ENCODE assay signal across 9 cellular contexts in genomic region chr10:126905776-126906703, GRCh38. TPM values are rescaled to one million over a fixed set of nuclear protein-coding genes. Genes with fewer than 3 reads are reported as not detected.
DNase-seq lines count a peak whose midpoint lies in the region; ATAC-seq and TF ChIP-seq lines count a peak whose summit lies in the region.
"Had no signal": no experiment of that assay in that cellular context is flagged by ENCODE, and none has a peak within 500 bp of the region (broad histone marks: within the 10 kb centered on the region; RNA-seq: fewer than 3 reads in every experiment).

No MANE protein-coding gene starts in this region.

- no peaks in the 10 kb centered on the region for H3K9me3 ChIP-seq in tibial nerve

- DNase-seq in NCI-H82 (lab: John Stamatoyannopoulos, UW) (peak; percentile 25), NCI-H82 treated with DMSO at 0.1 percent for 48 hours (lab: John Stamatoyannopoulos, UW; ENCODE audit: unreplicated experiment) (no peak), coronary artery (ENCODE audit: low spot score) (no peak), lower leg skin (ENCODE audit: low spot score in 2 of 2) (peak in 1 of 2 donors; percentile 88), tibial nerve (ENCODE audit: low spot score in 2 of 2) (peak in 1 of 2 donors; percentile 18), NK-92 (lab: John Stamatoyannopoulos, UW; ENCODE audit: unreplicated experiment) (no peak), NOMO-1 treated with dmso at 0.1 percent for 144 hours (lab: John Stamatoyannopoulos, UW; ENCODE audit: unreplicated experiment) (no peak)

- H3K4me3 ChIP-seq in coronary artery: peak overlapping the region; percentile 98
- H3K4me3 ChIP-seq in lower leg skin (ENCODE audit: low read depth, poor library complexity, severe bottlenecking): peak overlapping the region; percentile 65
- peak overlapping the region; percentile 69 to 71 (median 70) for H3K4me3 ChIP-seq in tibial nerve
- H3K4me3 ChIP-seq: BLaER1 had no signal

- peak overlapping the region; percentile 75 to 90 for H3K27ac ChIP-seq in coronary artery
- peak overlapping the region; percentile 61 to 94 (median 86) for H3K27ac ChIP-seq in tibial nerve
- H3K27ac ChIP-seq: BLaER1 had no signal

- TF ChIP-seq POLR2A in lower leg skin (IDR thresholded peaks at IDR 0.05): no peak
- TF ChIP-seq POLR2A in tibial nerve (IDR thresholded peaks at IDR 0.05): no peak

- H3K36me3 ChIP-seq in tibial nerve: no peaks in the 10 kb centered on the region
- H3K36me3 ChIP-seq: BLaER1 had no signal

- no peak for TF ChIP-seq CTCF in coronary artery (IDR thresholded peaks at IDR 0.05)
- no peak for TF ChIP-seq CTCF in lower leg skin (IDR thresholded peaks at IDR 0.05)
- TF ChIP-seq CTCF in tibial nerve (IDR thresholded peaks at IDR 0.05): no peak

- no peak for ATAC-seq in HG02870 (IDR thresholded peaks at IDR 0.05; ENCODE audit: unreplicated experiment)

- intact Hi-C loops in lower leg skin (cut with DNase I; ENCODE audit: low total_unique reads): no loop called here

- 24 to 30% methylated on average over 22 to 43 of the region's 84 CpGs for WGBS in lower leg skin, 2 donors
- WGBS in tibial nerve, 2 donors: 14 to 18% methylated on average over 37 to 62 of the region's 84 CpGs

- no peak for TF ChIP-seq EP300 in tibial nerve (IDR thresholded peaks at IDR 0.05)

- peaks cover 0 to 49% (median 7%) of the 10 kb centered on the region in 4 donors for H3K4me1 ChIP-seq in tibial nerve

- H3K27me3 ChIP-seq in tibial nerve: no peaks in the 10 kb centered on the region
- H3K27me3 ChIP-seq: BLaER1 had no signal

RNA-seq across cellular contexts. Expression of gene DOCK1, which starts 0.8 kb away (rescaled TPM):
- total RNA-seq in lower leg skin: 100 to 1,000 TPM in 1 of 4 donors, 10 to 100 TPM in 3; 76.6 to 108 (median 83.4) TPM
- 10 to 100 TPM; 57.3 to 76.7 (median 63.7) TPM for total RNA-seq in tibial nerve
